In the genomic region with DNA sequence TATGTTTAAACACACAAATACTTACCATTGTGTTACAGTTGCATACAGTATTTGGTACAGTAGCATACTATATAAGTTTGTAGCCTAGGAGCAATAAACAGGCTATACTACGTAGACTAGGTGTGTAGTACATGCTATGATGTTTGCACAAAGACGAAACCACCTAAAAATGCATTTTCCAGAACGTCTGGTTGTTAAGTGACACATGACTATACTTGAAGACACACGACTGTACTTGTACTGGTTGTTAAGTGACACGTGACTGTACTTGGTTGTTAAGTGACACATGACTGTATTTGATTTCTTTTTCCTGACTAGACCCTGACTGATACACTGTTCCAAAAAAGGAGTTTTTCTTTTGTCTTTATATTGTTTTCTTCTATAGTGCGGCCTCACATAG, we compare ENCODE assay signal across 2 cellular contexts.
TF ChIP-seq lines count a peak whose summit lies in the region.

No MANE protein-coding gene starts in this region.

TF ChIP-seq in A549, 52 proteins besides CTCF, POLR2A, EP300 and RAD21:
- TF ChIP-seq, protein P1, sequence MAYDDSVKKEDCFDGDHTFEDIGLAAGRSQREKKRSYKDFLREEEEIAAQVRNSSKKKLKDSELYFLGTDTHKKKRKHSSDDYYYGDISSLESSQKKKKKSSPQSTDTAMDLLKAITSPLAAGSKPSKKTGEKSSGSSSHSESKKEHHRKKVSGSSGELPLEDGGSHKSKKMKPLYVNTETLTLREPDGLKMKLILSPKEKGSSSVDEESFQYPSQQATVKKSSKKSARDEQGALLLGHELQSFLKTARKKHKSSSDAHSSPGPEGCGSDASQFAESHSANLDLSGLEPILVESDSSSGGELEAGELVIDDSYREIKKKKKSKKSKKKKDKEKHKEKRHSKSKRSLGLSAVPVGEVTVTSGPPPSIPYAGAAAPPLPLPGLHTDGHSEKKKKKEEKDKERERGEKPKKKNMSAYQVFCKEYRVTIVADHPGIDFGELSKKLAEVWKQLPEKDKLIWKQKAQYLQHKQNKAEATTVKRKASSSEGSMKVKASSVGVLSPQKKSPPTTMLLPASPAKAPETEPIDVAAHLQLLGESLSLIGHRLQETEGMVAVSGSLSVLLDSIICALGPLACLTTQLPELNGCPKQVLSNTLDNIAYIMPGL (CRISPR knock-in tag; IDR thresholded peaks at IDR 0.05; ENCODE audit: borderline replicate concordance): no peak
- no peak for TF ChIP-seq ZC3H11A (IDR thresholded peaks at IDR 0.05)
- no peak for TF ChIP-seq ZNF302 (CRISPR knock-in tag; IDR thresholded peaks at IDR 0.05)
- TF ChIP-seq, protein P2, sequence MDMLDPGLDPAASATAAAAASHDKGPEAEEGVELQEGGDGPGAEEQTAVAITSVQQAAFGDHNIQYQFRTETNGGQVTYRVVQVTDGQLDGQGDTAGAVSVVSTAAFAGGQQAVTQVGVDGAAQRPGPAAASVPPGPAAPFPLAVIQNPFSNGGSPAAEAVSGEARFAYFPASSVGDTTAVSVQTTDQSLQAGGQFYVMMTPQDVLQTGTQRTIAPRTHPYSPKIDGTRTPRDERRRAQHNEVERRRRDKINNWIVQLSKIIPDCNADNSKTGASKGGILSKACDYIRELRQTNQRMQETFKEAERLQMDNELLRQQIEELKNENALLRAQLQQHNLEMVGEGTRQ (IDR thresholded peaks at IDR 0.05): peak; percentile 26; the same call in 1 of the 2 replicates

TF ChIP-seq in GM12878, 131 proteins besides CTCF, POLR2A, EP300 and RAD21:
- no peak for TF ChIP-seq PML (IDR thresholded peaks at IDR 0.05; ENCODE audit: low read length)
- peak; percentile 43; the same call in 1 of the 2 replicates for TF ChIP-seq RAD51 (IDR thresholded peaks at IDR 0.05)
